ENCODE assay signal across 16 cellular contexts in the genomic region with DNA sequence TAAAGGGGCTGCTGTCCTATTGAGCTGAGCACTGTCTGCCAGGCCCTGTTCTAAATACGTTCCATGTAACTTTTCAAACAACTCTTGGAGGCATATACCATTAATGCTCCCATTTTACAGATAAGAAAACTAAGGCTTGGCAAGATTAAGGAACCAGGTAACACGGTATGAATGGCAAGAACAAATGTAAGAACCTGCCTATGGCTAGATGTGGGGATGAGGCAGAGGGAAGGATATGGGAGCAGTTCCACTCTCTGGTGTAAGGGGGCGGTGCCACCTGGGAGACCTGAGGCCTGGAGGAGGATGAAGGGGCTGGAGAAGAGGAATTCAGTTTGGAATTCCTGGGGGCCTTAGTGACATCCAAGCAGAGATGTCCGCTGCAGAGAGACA. TPM values are rescaled to one million over a fixed set of nuclear protein-coding genes. Genes with fewer than 3 reads are reported as not detected.
DNase-seq lines count a peak whose midpoint lies in the region; ATAC-seq and TF ChIP-seq lines count a peak whose summit lies in the region.
"Had no signal": no experiment of that assay in that cellular context is flagged by ENCODE, and none has a peak within 500 bp of the region (broad histone marks: within the 10 kb centered on the region; RNA-seq: fewer than 3 reads in every experiment).

No MANE protein-coding gene starts in this region.

- no peak overlapping the region for H3K4me3 ChIP-seq in Loucy (ENCODE audit: low read length, poor library complexity, severe bottlenecking)
- no peak overlapping the region for H3K4me3 ChIP-seq in choroid plexus epithelial cell (ENCODE audit: low read depth, low read length)
- H3K4me3 ChIP-seq: thyroid gland had no signal

- no peak overlapping the region for H3K4me2 ChIP-seq in Loucy (ENCODE audit: low read depth, low read length, poor library complexity, severe bottlenecking)

- H3K9me3 ChIP-seq in Loucy (ENCODE audit: insufficient read depth, low read depth, low read length): no peaks in the 10 kb centered on the region
- H3K9me3 ChIP-seq: thyroid gland had no signal

- TF ChIP-seq CTCF in Loucy (conservative IDR thresholded peaks at IDR 0.05; ENCODE audit: low read length) (peak; percentile 30; the same call in 1 of the 2 replicates), choroid plexus epithelial cell (conservative IDR thresholded peaks at IDR 0.05; ENCODE audit: low read depth, low read length) (peak; percentile 11)

- H3K79me2 ChIP-seq in Loucy (ENCODE audit: insufficient read depth, low read length): no peaks in the 10 kb centered on the region

- H4K20me1 ChIP-seq in Loucy (ENCODE audit: insufficient read depth, low read length, poor library complexity, severe bottlenecking): no peaks in the 10 kb centered on the region

- no peaks in the 10 kb centered on the region for H3K9me2 ChIP-seq in Loucy (replicated peaks; ENCODE audit: low read depth, low read length)

- H3K9me3 Mint-ChIP-seq in activated naive CD4-positive, alpha-beta T cell treated with anti-CD3 and anti-CD28 coated beads, Interleukin-2, amount 50 U/mL, for 24 hours: no peaks in the 10 kb centered on the region
- no peaks in the 10 kb centered on the region for H3K9me3 Mint-ChIP-seq in activated naive CD4-positive, alpha-beta T cell treated with anti-CD3 and anti-CD28 coated beads for 36 hours
- no peaks in the 10 kb centered on the region for H3K9me3 Mint-ChIP-seq in stimulated activated effector memory CD8-positive, alpha-beta T cell treated with anti-CD3 and anti-CD28 coated beads, Interleukin-12 subunit alpha, Interleukin-12 subunit beta, amount 100 ng/mL, for 72 hours

- CTCF ChIA-PET in activated naive CD4-positive, alpha-beta T cell treated with anti-CD3 and anti-CD28 coated beads for 36 hours (lab: Charles Lee): interaction anchor here (0.7 to 5.4 kb wide), 6 partner anchors 9 to 174 kb away, joined by 3 to 32 read pairs (median 5); no protein-coding TSS in a partner anchor

- H2AFZ ChIP-seq in Loucy (ENCODE audit: low read length): no peak overlapping the region

- peaks cover 3% of the 10 kb centered on the region; the same call in 1 of the 2 replicates for H3F3A ChIP-seq in Loucy (ENCODE audit: low read depth)

- no peaks in the 10 kb centered on the region for H3K27me3 ChIP-seq in Loucy (ENCODE audit: insufficient read depth, low read length, poor library complexity, severe bottlenecking)
- H3K27me3 ChIP-seq: thyroid gland had no signal

- peak overlapping the region; percentile 77 for H3K27ac Mint-ChIP-seq in activated naive CD4-positive, alpha-beta T cell treated with anti-CD3 and anti-CD28 coated beads, Interleukin-2, amount 50 U/mL, for 24 hours
- H3K27ac Mint-ChIP-seq in activated naive CD4-positive, alpha-beta T cell treated with anti-CD3 and anti-CD28 coated beads for 36 hours: no peak overlapping the region
- H3K27ac Mint-ChIP-seq in stimulated activated effector memory CD8-positive, alpha-beta T cell treated with anti-CD3 and anti-CD28 coated beads, Interleukin-12 subunit alpha, Interleukin-12 subunit beta, amount 100 ng/mL, for 72 hours: peak overlapping the region; percentile 72

- peaks cover 2% of the 10 kb centered on the region for H3K36me3 Mint-ChIP-seq in activated naive CD4-positive, alpha-beta T cell treated with anti-CD3 and anti-CD28 coated beads, Interleukin-2, amount 50 U/mL, for 24 hours
- peaks cover 12% of the 10 kb centered on the region for H3K36me3 Mint-ChIP-seq in activated naive CD4-positive, alpha-beta T cell treated with anti-CD3 and anti-CD28 coated beads for 36 hours (ENCODE audit: low read depth)
- H3K36me3 Mint-ChIP-seq in stimulated activated effector memory CD8-positive, alpha-beta T cell treated with anti-CD3 and anti-CD28 coated beads, Interleukin-12 subunit alpha, Interleukin-12 subunit beta, amount 100 ng/mL, for 72 hours: peaks cover 59% of the 10 kb centered on the region

- H3K27me3 Mint-ChIP-seq in activated naive CD4-positive, alpha-beta T cell treated with anti-CD3 and anti-CD28 coated beads, Interleukin-2, amount 50 U/mL, for 24 hours: no peaks in the 10 kb centered on the region
- no peaks in the 10 kb centered on the region for H3K27me3 Mint-ChIP-seq in activated naive CD4-positive, alpha-beta T cell treated with anti-CD3 and anti-CD28 coated beads for 36 hours (ENCODE audit: low read depth)

- H3K4me1 Mint-ChIP-seq in activated naive CD4-positive, alpha-beta T cell treated with anti-CD3 and anti-CD28 coated beads, Interleukin-2, amount 50 U/mL, for 24 hours: peaks cover 28% of the 10 kb centered on the region
- peaks cover 27% of the 10 kb centered on the region for H3K4me1 Mint-ChIP-seq in activated naive CD4-positive, alpha-beta T cell treated with anti-CD3 and anti-CD28 coated beads for 36 hours (ENCODE audit: low read depth)
- H3K4me1 Mint-ChIP-seq in stimulated activated effector memory CD8-positive, alpha-beta T cell treated with anti-CD3 and anti-CD28 coated beads, Interleukin-12 subunit alpha, Interleukin-12 subunit beta, amount 100 ng/mL, for 72 hours: peaks cover 30% of the 10 kb centered on the region

- no peak for ATAC-seq in stimulated activated effector memory CD8-positive, alpha-beta T cell treated with anti-CD3 and anti-CD28 coated beads, Interleukin-12 subunit alpha, Interleukin-12 subunit beta, amount 100 ng/mL, for 72 hours
- ATAC-seq in GM18870 (IDR thresholded peaks at IDR 0.05; ENCODE audit: unreplicated experiment): no peak

- no peaks in the 10 kb centered on the region for H3K4me1 ChIP-seq in Loucy (ENCODE audit: insufficient read depth, low read length, poor library complexity, severe bottlenecking)

- H3K36me3 ChIP-seq in Loucy (ENCODE audit: insufficient read depth, low read length): peaks cover 12% of the 10 kb centered on the region; the same call in 1 of the 2 replicates
- H3K36me3 ChIP-seq: thyroid gland had no signal

- intact Hi-C loops in activated naive CD4-positive, alpha-beta T cell treated with anti-CD3 and anti-CD28 coated beads for 36 hours (cut with micrococcal nuclease): no loop called here

- DNase-seq in activated naive CD4-positive, alpha-beta T cell treated with anti-CD3 and anti-CD28 coated beads for 36 hours: no peak
- no peak for DNase-seq in choroid plexus epithelial cell (ENCODE audit: low read depth)
- no peak for DNase-seq in stimulated activated effector memory CD8-positive, alpha-beta T cell treated with anti-CD3 and anti-CD28 coated beads, Interleukin-12 subunit alpha, Interleukin-12 subunit beta, amount 100 ng/mL, for 72 hours (ENCODE audit: low spot score in 2 of 2)
- no peak for DNase-seq in NCI-H2081 (lab: John Stamatoyannopoulos, UW)
- no peak for DNase-seq in NK-92 (lab: John Stamatoyannopoulos, UW; ENCODE audit: unreplicated experiment)
- DNase-seq: activated CD4-positive, alpha-beta T cell treated with anti-CD3 and anti-CD28 coated beads, Interleukin-2, amount 50 U/mL, for 4 hours; activated gamma-delta T cell treated with Interleukin-2 at 50 U/mL for 16 hours; DND-41; islet precursor cell; NCI-H1092 had no signal

- no peak overlapping the region for H3K4me3 Mint-ChIP-seq in activated naive CD4-positive, alpha-beta T cell treated with anti-CD3 and anti-CD28 coated beads, Interleukin-2, amount 50 U/mL, for 24 hours
- no peak overlapping the region for H3K4me3 Mint-ChIP-seq in activated naive CD4-positive, alpha-beta T cell treated with anti-CD3 and anti-CD28 coated beads for 36 hours
- H3K4me3 Mint-ChIP-seq in stimulated activated effector memory CD8-positive, alpha-beta T cell treated with anti-CD3 and anti-CD28 coated beads, Interleukin-12 subunit alpha, Interleukin-12 subunit beta, amount 100 ng/mL, for 72 hours: no peak overlapping the region

- H3K9ac ChIP-seq in Loucy (ENCODE audit: low read depth, low read length, poor library complexity, severe bottlenecking): no peak overlapping the region

RNA-seq across cellular contexts. Expression of gene LMAN1L, which starts 3.8 kb away (rescaled TPM):
- total RNA-seq in activated naive CD4-positive, alpha-beta T cell treated with anti-CD3 and anti-CD28 coated beads for 36 hours: not detected
- total RNA-seq: posterior vena cava had no signal

RNA-seq across cellular contexts. Expression of gene CPLX3, which starts 17.6 kb away (rescaled TPM):
- not detected for total RNA-seq in activated naive CD4-positive, alpha-beta T cell treated with anti-CD3 and anti-CD28 coated beads for 36 hours
- total RNA-seq: glomerular endothelial cell, posterior vena cava, thyroid gland had no signal

RNA-seq across cellular contexts. Expression of gene CSK, which starts 27.0 kb away (rescaled TPM):
- 100 to 1,000 TPM; 272 to 282 TPM for total RNA-seq in activated naive CD4-positive, alpha-beta T cell treated with anti-CD3 and anti-CD28 coated beads for 36 hours

RNA-seq across cellular contexts. Expression of gene ULK3, which starts 34.1 kb away (rescaled TPM):
- 10 to 100 TPM; 58.9 to 69.2 TPM for total RNA-seq in activated naive CD4-positive, alpha-beta T cell treated with anti-CD3 and anti-CD28 coated beads for 36 hours
